21 cellular contexts compared by ENCODE assay signal in genomic region chr4:68344049-68344448, GRCh38. TPM values are rescaled to one million over a fixed set of nuclear protein-coding genes. Genes with fewer than 3 reads are reported as not detected.
DNase-seq lines count a peak whose midpoint lies in the region; ATAC-seq, FAIRE-seq and TF ChIP-seq lines count a peak whose summit lies in the region.
"Had no signal": no experiment of that assay in that cellular context is flagged by ENCODE, and none has a peak within 500 bp of the region (broad histone marks: within the 10 kb centered on the region; RNA-seq: fewer than 3 reads in every experiment).

No MANE protein-coding gene starts in this region.

- peak overlapping the region; percentile 62 for H3K4me3 ChIP-seq in CD4-positive, CD25-positive, alpha-beta regulatory T cell (ENCODE audit: low read depth, low read length)
- peak overlapping the region in 1 of 3 experiments; percentile 8 for H3K4me3 ChIP-seq in keratinocyte (ENCODE audit: control insufficient read depth in 2 of 3, extremely low read depth in 1 of 3, insufficient read depth in 2 of 3, low read depth in 1 of 3, low read length in 3 of 3)
- H3K4me3 ChIP-seq: esophagus squamous epithelium, Peyer's patch, prostate gland, testis had no signal

- peak overlapping the region; percentile 8 for H3K27ac ChIP-seq in CD4-positive, CD25-positive, alpha-beta regulatory T cell (ENCODE audit: insufficient read depth, low read length, poor library complexity, severe bottlenecking)
- H3K27ac ChIP-seq in keratinocyte (ENCODE audit: control insufficient read depth, insufficient read depth, low read length), result peak overlapping the region; percentile 6
- H3K27ac ChIP-seq: esophagus squamous epithelium, Peyer's patch, prostate gland, testis had no signal

- H3K36me3 ChIP-seq in CD4-positive, CD25-positive, alpha-beta regulatory T cell (ENCODE audit: control insufficient read depth, insufficient read depth, low read length), result peaks cover 18% of the 10 kb centered on the region
- H3K36me3 ChIP-seq in keratinocyte (ENCODE audit: control insufficient read depth in 2 of 2, extremely low read depth in 1 of 2, insufficient read depth in 2 of 2, low read length in 2 of 2), result peaks cover 1 to 11% of the 10 kb centered on the region in 2 experiments
- H3K36me3 ChIP-seq: Peyer's patch, prostate gland had no signal

- peak overlapping the region; percentile 69 for H3K4me2 ChIP-seq in keratinocyte (ENCODE audit: control insufficient read depth, extremely low read depth, insufficient read depth, low read depth, low read length)
- H3K4me2 ChIP-seq: SK-N-SH had no signal

- H3K27me3 ChIP-seq in CD4-positive, CD25-positive, alpha-beta regulatory T cell (ENCODE audit: control insufficient read depth, insufficient read depth, low read length), result no peaks in the 10 kb centered on the region
- H3K27me3 ChIP-seq in keratinocyte (ENCODE audit: control insufficient read depth, extremely low read depth, insufficient read depth, low read length), result no peaks in the 10 kb centered on the region
- H3K27me3 ChIP-seq: esophagus squamous epithelium, Peyer's patch, testis had no signal

- no peak for TF ChIP-seq CTCF in Calu3 (IDR thresholded peaks at IDR 0.05; ENCODE audit: unreplicated experiment)
- TF ChIP-seq CTCF in keratinocyte (optimal IDR thresholded peaks at IDR 0.05 in 1 of 3, IDR thresholded peaks at IDR 0.05 in 1 of 3, conservative IDR thresholded peaks at IDR 0.05 in 1 of 3; ENCODE audit: extremely low read depth in 1 of 3, insufficient read depth in 2 of 3, low read length in 3 of 3), result no peak

- no peak for ATAC-seq in CD4-positive, CD25-positive, alpha-beta regulatory T cell (ENCODE audit: low read depth in 2 of 2)
- no peak for ATAC-seq in HG03469 (IDR thresholded peaks at IDR 0.05; ENCODE audit: unreplicated experiment)
- ATAC-seq in HG03025 (IDR thresholded peaks at IDR 0.05; ENCODE audit: low FRiP score, unreplicated experiment), result no peak

- dilution Hi-C loops in keratinocyte (cut with MboI; ENCODE audit: extremely low pct_ligation_motif_present, low sequenced_read_pairs), result no loop called here

- no peaks in the 10 kb centered on the region for H3K9me3 ChIP-seq in CD4-positive, CD25-positive, alpha-beta regulatory T cell (ENCODE audit: control insufficient read depth in 2 of 2, low read length in 2 of 2)
- H3K9me3 ChIP-seq in keratinocyte (ENCODE audit: control insufficient read depth, low read depth, low read length), result no peaks in the 10 kb centered on the region
- H3K9me3 ChIP-seq: esophagus squamous epithelium, Peyer's patch, prostate gland, SK-N-SH, testis had no signal

- H3K27me3 Mint-ChIP-seq in CD4-positive, CD25-positive, alpha-beta regulatory T cell, result no peaks in the 10 kb centered on the region
- no peaks in the 10 kb centered on the region for H3K27me3 Mint-ChIP-seq in Calu3 (ENCODE audit: unreplicated experiment)
- H3K27me3 Mint-ChIP-seq in activated T-helper 1 cell treated with anti-CD3 and anti-CD28 coated beads, Interleukin-12 subunit alpha, Interleukin-12 subunit beta, Interleukin-2, Interleukin-4 antibody, amounts not matched to agents 30 ng/mL and 10 ng/mL and 1 ng/mL, durations not matched to agents 14 hours and 24 hours and 36 hours (ENCODE audit: insufficient read depth), result no peaks in the 10 kb centered on the region
- H3K27me3 Mint-ChIP-seq: activated naive CD8-positive, alpha-beta T cell treated with anti-CD3 and anti-CD28 coated beads, Interleukin-2, amount 10 ng/mL, durations not matched to agents 7 days and 5 days had no signal

- peaks cover 7% of the 10 kb centered on the region for H3K9me1 ChIP-seq in keratinocyte (ENCODE audit: control insufficient read depth, extremely low read depth, insufficient read depth, low read length)

- peaks cover 19% of the 10 kb centered on the region for H4K20me1 ChIP-seq in keratinocyte (ENCODE audit: control insufficient read depth, extremely low read depth, insufficient read depth, low read length)

- DNase-seq in CD4-positive, CD25-positive, alpha-beta regulatory T cell, result no peak
- DNase-seq in Calu3, result no peak
- no peak for DNase-seq in activated T-helper 1 cell treated with anti-CD3 and anti-CD28 coated beads, Interleukin-12 subunit alpha, Interleukin-12 subunit beta, Interleukin-2, Interleukin-4 antibody, amounts not matched to agents 30 ng/mL and 10 ng/mL and 1 ng/mL, durations not matched to agents 14 hours and 24 hours and 36 hours (ENCODE audit: low spot score)
- DNase-seq in keratinocyte (ENCODE audit: low read depth, low spot score), result no peak
- no peak for DNase-seq in AML-193 (lab: John Stamatoyannopoulos, UW)
- no peak for DNase-seq in HPDE6-E6E7 (ENCODE audit: extremely low spot score)
- DNase-seq: activated CD4-positive, alpha-beta T cell treated with anti-CD3 and anti-CD28 coated beads for 4 hours; activated naive CD8-positive, alpha-beta T cell treated with anti-CD3 and anti-CD28 coated beads, Interleukin-2, amount 10 ng/mL, durations not matched to agents 7 days and 5 days; esophagus squamous epithelium; NCI-H1417 treated with DMSO at 0.1 percent for 48 hours; NCI-H82; Peyer's patch; SK-N-SH; stimulated activated CD8-positive, alpha-beta memory T cell treated with anti-CD3 and anti-CD28 coated beads, Interleukin-4, amount 100 ng/mL, for 48 hours; T1000; testis had no signal

- H2AFZ ChIP-seq in keratinocyte (ENCODE audit: control insufficient read depth, low read length), result no peak overlapping the region

- peaks cover 100% of the 10 kb centered on the region for H3K79me2 ChIP-seq in keratinocyte (ENCODE audit: control insufficient read depth, insufficient read depth, low read length)

- peak; percentile 17 for FAIRE-seq in keratinocyte (lab: Jason Lieb, UNC)
- FAIRE-seq: G401.6 had no signal

- peak overlapping the region; percentile 66 to 91 (median 74) for H3K4me3 Mint-ChIP-seq in CD4-positive, CD25-positive, alpha-beta regulatory T cell
- H3K4me3 Mint-ChIP-seq in Calu3 (ENCODE audit: low read depth, unreplicated experiment), result peak overlapping the region; percentile 21
- H3K4me3 Mint-ChIP-seq in activated T-helper 1 cell treated with anti-CD3 and anti-CD28 coated beads, Interleukin-12 subunit alpha, Interleukin-12 subunit beta, Interleukin-2, Interleukin-4 antibody, amounts not matched to agents 30 ng/mL and 10 ng/mL and 1 ng/mL, durations not matched to agents 14 hours and 24 hours and 36 hours, result no peak overlapping the region
- H3K4me3 Mint-ChIP-seq: activated naive CD8-positive, alpha-beta T cell treated with anti-CD3 and anti-CD28 coated beads, Interleukin-2, amount 10 ng/mL, durations not matched to agents 7 days and 5 days; nephron had no signal

- H3K4me1 Mint-ChIP-seq in CD4-positive, CD25-positive, alpha-beta regulatory T cell, result peaks cover 70 to 93% (median 76%) of the 10 kb centered on the region in 4 donors
- peaks cover 17% of the 10 kb centered on the region for H3K4me1 Mint-ChIP-seq in Calu3 (ENCODE audit: low read depth, unreplicated experiment)
- peaks cover 62% of the 10 kb centered on the region for H3K4me1 Mint-ChIP-seq in activated T-helper 1 cell treated with anti-CD3 and anti-CD28 coated beads, Interleukin-12 subunit alpha, Interleukin-12 subunit beta, Interleukin-2, Interleukin-4 antibody, amounts not matched to agents 30 ng/mL and 10 ng/mL and 1 ng/mL, durations not matched to agents 14 hours and 24 hours and 36 hours (ENCODE audit: low read depth)

- intact Hi-C loops in Calu3 (cut with micrococcal nuclease; ENCODE audit: unreplicated experiment), result no loop called here
- intact Hi-C loops in activated T-helper 1 cell treated with anti-CD3 and anti-CD28 coated beads, Interleukin-12 subunit alpha, Interleukin-12 subunit beta, Interleukin-2, Interleukin-4 antibody, amounts not matched to agents 30 ng/mL and 10 ng/mL and 1 ng/mL, durations not matched to agents 14 hours and 24 hours and 36 hours (cut with micrococcal nuclease), result no loop called here

- H3K4me1 ChIP-seq in CD4-positive, CD25-positive, alpha-beta regulatory T cell (ENCODE audit: control insufficient read depth, insufficient read depth, low read length, poor library complexity, severe bottlenecking), result peaks cover 90% of the 10 kb centered on the region
- peaks cover 46% of the 10 kb centered on the region for H3K4me1 ChIP-seq in keratinocyte (ENCODE audit: control insufficient read depth, extremely low read depth, insufficient read depth, low read length)

- H3K36me3 Mint-ChIP-seq in CD4-positive, CD25-positive, alpha-beta regulatory T cell, result peaks cover 28% of the 10 kb centered on the region
- H3K36me3 Mint-ChIP-seq in Calu3 (ENCODE audit: insufficient read depth, unreplicated experiment), result peaks cover 16% of the 10 kb centered on the region
- peaks cover 17% of the 10 kb centered on the region for H3K36me3 Mint-ChIP-seq in activated T-helper 1 cell treated with anti-CD3 and anti-CD28 coated beads, Interleukin-12 subunit alpha, Interleukin-12 subunit beta, Interleukin-2, Interleukin-4 antibody, amounts not matched to agents 30 ng/mL and 10 ng/mL and 1 ng/mL, durations not matched to agents 14 hours and 24 hours and 36 hours (ENCODE audit: low read depth)

- no peak overlapping the region for H3K9ac ChIP-seq in keratinocyte (ENCODE audit: control insufficient read depth, extremely low read depth, insufficient read depth, low read length)
- H3K9ac ChIP-seq: SK-N-SH had no signal

- peak overlapping the region in 2 of 3 donors; percentile 44 to 47 for H3K27ac Mint-ChIP-seq in CD4-positive, CD25-positive, alpha-beta regulatory T cell
- no peak overlapping the region for H3K27ac Mint-ChIP-seq in Calu3 (ENCODE audit: unreplicated experiment)
- H3K27ac Mint-ChIP-seq in activated T-helper 1 cell treated with anti-CD3 and anti-CD28 coated beads, Interleukin-12 subunit alpha, Interleukin-12 subunit beta, Interleukin-2, Interleukin-4 antibody, amounts not matched to agents 30 ng/mL and 10 ng/mL and 1 ng/mL, durations not matched to agents 14 hours and 24 hours and 36 hours, result peak overlapping the region; percentile 5
- H3K27ac Mint-ChIP-seq: activated naive CD8-positive, alpha-beta T cell treated with anti-CD3 and anti-CD28 coated beads, Interleukin-2, amount 10 ng/mL, durations not matched to agents 7 days and 5 days had no signal

- no peaks in the 10 kb centered on the region for H3K9me3 Mint-ChIP-seq in CD4-positive, CD25-positive, alpha-beta regulatory T cell
- H3K9me3 Mint-ChIP-seq in Calu3 (ENCODE audit: low read depth, unreplicated experiment), result no peaks in the 10 kb centered on the region
- no peaks in the 10 kb centered on the region for H3K9me3 Mint-ChIP-seq in activated T-helper 1 cell treated with anti-CD3 and anti-CD28 coated beads, Interleukin-12 subunit alpha, Interleukin-12 subunit beta, Interleukin-2, Interleukin-4 antibody, amounts not matched to agents 30 ng/mL and 10 ng/mL and 1 ng/mL, durations not matched to agents 14 hours and 24 hours and 36 hours
- H3K9me3 Mint-ChIP-seq: activated naive CD8-positive, alpha-beta T cell treated with anti-CD3 and anti-CD28 coated beads, Interleukin-2, amount 10 ng/mL, durations not matched to agents 7 days and 5 days; nephron had no signal

- no TSS peak for BruUV-seq in Calu3 (replicated peaks; lab: Mats Ljungman, UMichigan)

- CTCF ChIA-PET in Calu3 (lab: Charles Lee), result interaction anchor here (1.0 kb wide), 1 partner anchor 32 kb away, joined by 4 read pairs; no protein-coding TSS in a partner anchor

RNA-seq across cellular contexts. Expression of gene YTHDC1, which starts 5.8 kb away (rescaled TPM):
- total RNA-seq in CD4-positive, CD25-positive, alpha-beta regulatory T cell, result 328 TPM
- 10 to 100 TPM; 24.6 to 43.3 (median 28.3) TPM for polyA plus RNA-seq in CD4-positive, CD25-positive, alpha-beta regulatory T cell
- 68.6 and 79.4 TPM in 2 replicates for total RNA-seq in Calu3 (2022)
- total RNA-seq in activated T-helper 1 cell treated with anti-CD3 and anti-CD28 coated beads, Interleukin-12 subunit alpha, Interleukin-12 subunit beta, Interleukin-2, Interleukin-4 antibody, amounts not matched to agents 30 ng/mL and 10 ng/mL and 1 ng/mL, durations not matched to agents 14 hours and 24 hours and 36 hours, result 75.6 and 82.3 TPM in 2 replicates
- polyA plus RNA-seq in keratinocyte, result 39.1 to 74.2 TPM (median 43.8 TPM) in 3 replicates
- 180 TPM for polyA plus RNA-seq in keratinocyte (2011; ENCODE audit: low read depth)
- 30.8 and 45.4 TPM in 2 replicates for polyA plus RNA-seq in keratinocyte (2011; cell fraction: cytosol; rRNA removed)
- polyA plus RNA-seq in keratinocyte (2011; cell fraction: nucleus; rRNA removed), result 103 and 139 TPM in 2 replicates
- 49.7 and 83.7 TPM in 2 replicates for polyA plus RNA-seq in keratinocyte (2012; ENCODE audit: low replicate concordance)
- 23.9 to 59.1 TPM (median 29.9 TPM) in 3 replicates for polyA minus RNA-seq in keratinocyte
- 16.5 TPM for polyA minus RNA-seq in keratinocyte (2011; cell fraction: cytosol; rRNA and poly(A)+ RNA removed)
- 50.0 and 81.9 TPM in 2 replicates for polyA minus RNA-seq in keratinocyte (2011; cell fraction: nucleus; rRNA and poly(A)+ RNA removed)
